ENCODE assay signal across 17 cellular contexts in the genomic region with DNA sequence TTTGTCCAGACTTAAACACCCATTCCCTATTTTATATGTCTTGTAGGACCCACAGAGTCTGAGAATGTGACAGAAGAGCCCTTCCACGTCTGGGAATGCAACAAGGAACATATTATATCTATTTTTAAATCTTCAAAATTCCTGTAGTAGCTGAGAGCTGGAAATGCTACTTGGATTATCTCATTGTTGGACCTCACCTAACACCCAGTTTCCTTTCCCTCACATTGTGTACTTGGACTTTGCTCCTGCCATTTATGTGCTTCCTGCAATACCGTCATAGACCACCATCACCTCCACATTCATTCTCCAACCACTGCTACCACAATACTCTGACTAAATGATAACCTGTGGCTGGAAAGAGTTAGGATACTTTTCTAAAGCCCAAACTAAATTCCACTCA.
A peak's percentile ranks its signal among the peaks of the same experiment; 100 is the strongest.
DNase-seq lines count a peak whose midpoint lies in the region; ATAC-seq, FAIRE-seq and TF ChIP-seq lines count a peak whose summit lies in the region.
"Had no signal": no experiment of that assay in that cellular context is flagged by ENCODE, and none has a peak within 500 bp of the region (broad histone marks: within the 10 kb centered on the region; RNA-seq: fewer than 3 reads in every experiment).

No MANE protein-coding gene starts in this region.

- H3K27me3 ChIP-seq in gastrocnemius medialis, result no peaks in the 10 kb centered on the region

- no peak overlapping the region for H3K9ac ChIP-seq in kidney (ENCODE audit: low read length in 2 of 2)

- ATAC-seq in HG02798 (IDR thresholded peaks at IDR 0.05; ENCODE audit: poor library complexity, unreplicated experiment), result peak; percentile 65
- peak; percentile 61 for ATAC-seq in WTC11
- peak; percentile 93 for ATAC-seq in left colon
- no peak for ATAC-seq in gastrocnemius medialis
- ATAC-seq: lower lobe of right lung; stimulated activated naive CD8-positive, alpha-beta T cell treated with anti-CD3 and anti-CD28 coated beads, Interleukin-15, Interleukin-2, amounts not matched to agents 100 U/mL and 50 U/mL, for 24 hours had no signal

- in situ Hi-C loops in gastrocnemius medialis (cut with MboI; ENCODE audit: low sequenced_read_pairs in 4 of 4), result no loop called here

- H3K27me3 Mint-ChIP-seq in WTC11 (ENCODE audit: low read depth) (no peaks in the 10 kb centered on the region), nephron progenitor cell (ENCODE audit: low read depth, poor library complexity) (no peaks in the 10 kb centered on the region)

- H3K4me3 Mint-ChIP-seq in WTC11 (no peak overlapping the region), nephron progenitor cell (no peak overlapping the region)

- TF ChIP-seq POLR2A in gastrocnemius medialis (IDR thresholded peaks at IDR 0.05), result no peak

- H3K9me3 Mint-ChIP-seq in WTC11 (peaks cover 30% of the 10 kb centered on the region), nephron progenitor cell (peaks cover 9% of the 10 kb centered on the region)

- no peak for TF ChIP-seq CTCF in WTC11 (IDR thresholded peaks at IDR 0.05)
- TF ChIP-seq CTCF in nephron progenitor cell (IDR thresholded peaks at IDR 0.05), result no peak
- TF ChIP-seq CTCF in gastrocnemius medialis (IDR thresholded peaks at IDR 0.05 in 4 of 5, conservative IDR thresholded peaks at IDR 0.05 in 1 of 5), result no peak
- no peak for TF ChIP-seq CTCF in kidney (IDR thresholded peaks at IDR 0.05; ENCODE audit: borderline replicate concordance, extremely low read depth, insufficient read depth)

- H3K4me1 Mint-ChIP-seq in WTC11, result no peaks in the 10 kb centered on the region
- H3K4me1 Mint-ChIP-seq in nephron progenitor cell, result peaks cover 11% of the 10 kb centered on the region

- no peak for FAIRE-seq in kidney (lab: Jason Lieb, UNC)
- FAIRE-seq: H54 had no signal

- no peaks in the 10 kb centered on the region for H3K36me3 Mint-ChIP-seq in WTC11
- no peaks in the 10 kb centered on the region for H3K36me3 Mint-ChIP-seq in nephron progenitor cell (ENCODE audit: low read depth)

- POLR2A ChIA-PET in WTC11 (lab: Charles Lee), result no interaction called here

- H3K27ac ChIP-seq in gastrocnemius medialis (no peak overlapping the region), kidney (ENCODE audit: low read depth in 2 of 2, low read length in 2 of 2) (no peak overlapping the region)
- H3K27ac ChIP-seq: C4-2B, lower lobe of right lung had no signal

- DNase-seq in EH (ENCODE audit: low read depth) (peak; percentile 87), WTC11 (ENCODE audit: low spot score) (no peak), left colon (no peak), ecto neural progenitor cell (ENCODE audit: low spot score) (no peak), nephron progenitor cell (no peak), gastrocnemius medialis (no peak), kidney (no peak)
- DNase-seq: activated gamma-delta T cell; cortex of kidney; KG1; lower lobe of right lung; NCI-H2081 treated with DMSO at 0.1 percent for 48 hours; stimulated activated naive CD8-positive, alpha-beta T cell treated with anti-CD3 and anti-CD28 coated beads, Interleukin-15, Interleukin-2, amounts not matched to agents 100 U/mL and 50 U/mL, for 24 hours; T-helper 2 cell had no signal

- intact Hi-C loops in left colon (cut with DNase I, micrococcal nuclease), result no loop called here
- intact Hi-C loops in gastrocnemius medialis (cut with DNase I; ENCODE audit: low total_unique reads), result no loop called here
- intact Hi-C loops in kidney (cut with DNase I), result no loop called here

- CTCF ChIA-PET in WTC11 (lab: Charles Lee), result no interaction called here

- H3K36me3 ChIP-seq in gastrocnemius medialis, result no peaks in the 10 kb centered on the region
- no peaks in the 10 kb centered on the region for H3K36me3 ChIP-seq in kidney (ENCODE audit: control insufficient read depth in 1 of 2, insufficient read depth in 2 of 2, low read length in 2 of 2)
- H3K36me3 ChIP-seq: lower lobe of right lung had no signal

- H3K4me1 ChIP-seq in gastrocnemius medialis, result no peaks in the 10 kb centered on the region
- H3K4me1 ChIP-seq in kidney (ENCODE audit: control insufficient read depth in 1 of 2, insufficient read depth in 1 of 2, low read depth in 1 of 2, low read length in 2 of 2), result peaks cover 0 to 4% of the 10 kb centered on the region in 2 donors
- H3K4me1 ChIP-seq: lower lobe of right lung had no signal

- no peak overlapping the region for H3K27ac Mint-ChIP-seq in WTC11
- no peak overlapping the region for H3K27ac Mint-ChIP-seq in nephron progenitor cell

- H3K4me3 ChIP-seq in gastrocnemius medialis, result no peak overlapping the region
- H3K4me3 ChIP-seq in kidney (ENCODE audit: low read length in 2 of 2), result no peak overlapping the region
- H3K4me3 ChIP-seq: lower lobe of right lung had no signal

- H3K9me3 ChIP-seq in gastrocnemius medialis (no peaks in the 10 kb centered on the region), kidney (ENCODE audit: control insufficient read depth in 1 of 2, low read length in 2 of 2) (peaks cover 0 to 9% of the 10 kb centered on the region in 2 donors)
- H3K9me3 ChIP-seq: lower lobe of right lung had no signal

TF ChIP-seq in WTC11, 78 proteins besides CTCF, POLR2A, EP300 and RAD21:
- no peak for TF ChIP-seq AR (CRISPR knock-in tag; IDR thresholded peaks at IDR 0.05)

Comparison
In these comparisons a context has a peak if more than half of its experiments do, and no peak if none do; other contexts are left out.
1. ATAC-seq: peak in HG02798 (single experiment), WTC11 (single experiment) and left colon (single experiment); none in gastrocnemius medialis (0 of 2).